Comparison of ENCODE assay signal across 35 cellular contexts in the genomic region with DNA sequence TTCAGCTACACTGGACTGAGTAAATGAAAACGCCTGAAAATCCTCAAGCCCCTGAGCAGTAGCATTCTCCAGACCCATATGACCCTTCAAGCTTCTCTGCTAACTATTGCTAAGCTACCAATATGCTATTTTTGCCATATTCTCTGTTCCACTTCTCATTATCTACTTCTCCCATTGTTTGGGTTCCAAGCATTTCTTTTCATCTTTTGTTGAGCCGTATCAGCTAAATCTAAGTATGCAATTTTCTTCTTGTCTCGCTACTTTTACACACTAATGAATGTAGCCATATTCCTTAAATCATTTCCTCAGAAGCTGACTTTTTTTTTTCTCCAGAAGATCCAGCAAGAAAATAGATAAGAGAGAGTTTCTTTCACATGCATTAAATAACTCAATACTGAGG.
A peak's percentile ranks its signal among the peaks of the same experiment; 100 is the strongest.
DNase-seq lines count a peak whose midpoint lies in the region; ATAC-seq, FAIRE-seq and TF ChIP-seq lines count a peak whose summit lies in the region.
"Had no signal": no experiment of that assay in that cellular context is flagged by ENCODE, and none has a peak within 500 bp of the region (broad histone marks: within the 10 kb centered on the region; RNA-seq: fewer than 3 reads in every experiment).

No MANE protein-coding gene starts in this region.

- H3K9me3 ChIP-seq in HEK293 (ENCODE audit: control insufficient read depth, insufficient read depth, low read depth, low read length) (no peaks in the 10 kb centered on the region), astrocyte (ENCODE audit: insufficient read depth, low read depth, low read length) (no peaks in the 10 kb centered on the region)
- H3K9me3 ChIP-seq: A549; BE2C; BLaER1; BLaER1 treated with 17β-estradiol and CSF1 and Interleukin-3, amounts not matched to agents 10 nM and 100 nM; Caco-2 had no signal

- no peak overlapping the region for H3K4me2 ChIP-seq in astrocyte (ENCODE audit: low read length)
- H3K4me2 ChIP-seq: A549; BLaER1; BLaER1 treated with 17β-estradiol and CSF1 and Interleukin-3, amounts not matched to agents 10 nM and 100 nM had no signal

- FAIRE-seq in astrocyte (lab: Jason Lieb, UNC): peak; percentile 26
- FAIRE-seq: A204.1, A549, D721Med had no signal

- no peak for ATAC-seq in HG02678 (IDR thresholded peaks at IDR 0.05; ENCODE audit: unreplicated experiment)
- ATAC-seq: A549; CD8-positive, alpha-beta T cell had no signal

- H3K36me3 Mint-ChIP-seq in astrocyte (ENCODE audit: low read depth, unreplicated experiment): no peaks in the 10 kb centered on the region
- no peaks in the 10 kb centered on the region for H3K36me3 Mint-ChIP-seq in nephron (ENCODE audit: low read depth)
- H3K36me3 Mint-ChIP-seq: CD14-positive monocyte; CD4-positive, alpha-beta memory T cell; CD4-positive, CD25-positive, alpha-beta regulatory T cell; CD8-positive, alpha-beta memory T cell; CD8-positive, alpha-beta T cell had no signal

- no peak for DNase-seq in astrocyte (ENCODE audit: low read depth)
- DNase-seq in NOMO-1 (lab: John Stamatoyannopoulos, UW; ENCODE audit: unreplicated experiment in 2 of 2): no peak
- DNase-seq in HT-29 (ENCODE audit: low spot score): no peak
- DNase-seq: 8988T; ACHN; AML-193; BE2C; C1 segment of cervical spinal cord; Caco-2; Calu3; CD4-positive, alpha-beta memory T cell; CD4-positive, alpha-beta T cell; CD4-positive, CD25-positive, alpha-beta regulatory T cell; CD8-positive, alpha-beta memory T cell; CD8-positive, alpha-beta T cell; COR-L47; DMS 273 treated with DMSO at 0.1 percent for 48 hours; DMS153; DMS53; DMS79; DMS79 treated with DMSO at 0.1 percent for 48 hours; DND-41; EL had no signal

- H3K27ac ChIP-seq in HEK293 (ENCODE audit: extremely low read depth, low read depth, low read length) (no peak overlapping the region), astrocyte (ENCODE audit: low read depth, low read length) (no peak overlapping the region)
- H3K27ac ChIP-seq: 22Rv1; A549; BLaER1; BLaER1 treated with 17β-estradiol and CSF1 and Interleukin-3, amounts not matched to agents 10 nM and 100 nM; C4-2B had no signal

- CTCF ChIA-PET in HEK293 (lab: Yijun Ruan, JAX): interaction anchor here (0.9 kb wide), 1 partner anchor 94 kb away, joined by 5 read pairs; no protein-coding TSS in a partner anchor

- H3K9me3 Mint-ChIP-seq in astrocyte (ENCODE audit: unreplicated experiment): no peaks in the 10 kb centered on the region
- peaks cover 7% of the 10 kb centered on the region for H3K9me3 Mint-ChIP-seq in nephron
- H3K9me3 Mint-ChIP-seq: CD8-positive, alpha-beta T cell had no signal

- no peaks in the 10 kb centered on the region for H3K4me1 ChIP-seq in HEK293 (ENCODE audit: control insufficient read depth, insufficient read depth, low read length)
- no peaks in the 10 kb centered on the region for H3K4me1 ChIP-seq in astrocyte (ENCODE audit: insufficient read depth, low read length)
- H3K4me1 ChIP-seq: A549; BE2C; BLaER1; BLaER1 treated with 17β-estradiol and CSF1 and Interleukin-3, amounts not matched to agents 10 nM and 100 nM; Caco-2 had no signal

- H3K27me3 Mint-ChIP-seq in astrocyte (ENCODE audit: low read depth, unreplicated experiment) (no peaks in the 10 kb centered on the region), nephron (ENCODE audit: low read depth) (no peaks in the 10 kb centered on the region)
- H3K27me3 Mint-ChIP-seq: B cell; CD4-positive, alpha-beta memory T cell; CD4-positive, alpha-beta T cell; CD4-positive, CD25-positive, alpha-beta regulatory T cell; CD8-positive, alpha-beta memory T cell had no signal

- TF ChIP-seq CTCF in HEK293 (tag by site-specific recombination; IDR thresholded peaks at IDR 0.05) (no peak), astrocyte (IDR thresholded peaks at IDR 0.05; ENCODE audit: insufficient read depth, low read depth, low read length) (no peak), nephron (IDR thresholded peaks at IDR 0.05; ENCODE audit: unreplicated experiment in 3 of 3) (no peak)

- H3K27ac Mint-ChIP-seq in astrocyte (ENCODE audit: unreplicated experiment) (no peak overlapping the region), nephron (peak overlapping the region in 2 of 3 experiments; percentile 33 to 52)
- H3K27ac Mint-ChIP-seq: B cell; CD14-positive monocyte; CD4-positive, alpha-beta memory T cell; CD4-positive, alpha-beta T cell; CD4-positive, CD25-positive, alpha-beta regulatory T cell; CD8-positive, alpha-beta memory T cell; CD8-positive, alpha-beta T cell had no signal

- H3K9ac ChIP-seq in astrocyte (ENCODE audit: low read length): no peak overlapping the region
- H3K9ac ChIP-seq: BLaER1; BLaER1 treated with 17β-estradiol and CSF1 and Interleukin-3, amounts not matched to agents 10 nM and 100 nM had no signal

- H3K79me2 ChIP-seq in astrocyte (ENCODE audit: insufficient read depth, low read length): no peaks in the 10 kb centered on the region

- H3K36me3 ChIP-seq in HEK293 (ENCODE audit: control insufficient read depth in 2 of 2, insufficient read depth in 1 of 2, low read length in 2 of 2) (no peaks in the 10 kb centered on the region), astrocyte (ENCODE audit: insufficient read depth, low read length) (no peaks in the 10 kb centered on the region)
- H3K36me3 ChIP-seq: BE2C; BLaER1; BLaER1 treated with 17β-estradiol and CSF1 and Interleukin-3, amounts not matched to agents 10 nM and 100 nM had no signal

- H2AFZ ChIP-seq in astrocyte (ENCODE audit: low read depth, low read length): no peak overlapping the region

- POLR2A ChIA-PET in HEK293 (lab: Yijun Ruan, JAX): no interaction called here

- no peaks in the 10 kb centered on the region for H4K20me1 ChIP-seq in astrocyte (ENCODE audit: insufficient read depth, low read length)
- H4K20me1 ChIP-seq: BLaER1; BLaER1 treated with 17β-estradiol and CSF1 and Interleukin-3, amounts not matched to agents 10 nM and 100 nM had no signal

- H3K4me3 Mint-ChIP-seq in astrocyte (ENCODE audit: unreplicated experiment) (no peak overlapping the region), nephron (no peak overlapping the region)
- H3K4me3 Mint-ChIP-seq: B cell; CD14-positive monocyte; CD4-positive, alpha-beta memory T cell; CD4-positive, alpha-beta T cell; CD4-positive, CD25-positive, alpha-beta regulatory T cell; CD8-positive, alpha-beta memory T cell; CD8-positive, alpha-beta T cell had no signal

- no peaks in the 10 kb centered on the region for H3K4me1 Mint-ChIP-seq in astrocyte (ENCODE audit: low read depth, unreplicated experiment)
- peaks cover 11% of the 10 kb centered on the region for H3K4me1 Mint-ChIP-seq in nephron
- H3K4me1 Mint-ChIP-seq: B cell; CD14-positive monocyte; CD4-positive, alpha-beta memory T cell; CD4-positive, CD25-positive, alpha-beta regulatory T cell; CD8-positive, alpha-beta memory T cell had no signal

- no peak overlapping the region for H3K4me3 ChIP-seq in HEK293 (ENCODE audit: low read depth, low read length)
- H3K4me3 ChIP-seq in astrocyte (ENCODE audit: insufficient read depth, low read depth, low read length): no peak overlapping the region
- H3K4me3 ChIP-seq: A549; BLaER1; BLaER1 treated with 17β-estradiol and CSF1 and Interleukin-3, amounts not matched to agents 10 nM and 100 nM had no signal

- no peaks in the 10 kb centered on the region for H3K27me3 ChIP-seq in astrocyte (ENCODE audit: insufficient read depth, low read length)
- H3K27me3 ChIP-seq: BE2C, BLaER1 had no signal

TF ChIP-seq in HEK293, 187 proteins besides CTCF, POLR2A, EP300 and RAD21:
- TF ChIP-seq WT1 (tag by site-specific recombination; IDR thresholded peaks at IDR 0.05): no peak
- TF ChIP-seq ZFP37 (tag by site-specific recombination; IDR thresholded peaks at IDR 0.05): peak; percentile 99
